In genomic region chr10:103231047-103231551, GRCh38 we compare ENCODE assay signal across 9 cellular contexts. TPM values are rescaled to one million over a fixed set of nuclear protein-coding genes. Genes with fewer than 3 reads are reported as not detected.
DNase-seq lines count a peak whose midpoint lies in the region; TF ChIP-seq lines count a peak whose summit lies in the region.
"Had no signal": no experiment of that assay in that cellular context is flagged by ENCODE, and none has a peak within 500 bp of the region (broad histone marks: within the 10 kb centered on the region; RNA-seq: fewer than 3 reads in every experiment).

No MANE protein-coding gene starts in this region.

- H3K36me3 ChIP-seq in HUES48 (ENCODE audit: control insufficient read depth, insufficient read depth, low read length) (no peaks in the 10 kb centered on the region), tibial artery (no peaks in the 10 kb centered on the region)

- no peak overlapping the region for H3K4me3 ChIP-seq in HUES48 (ENCODE audit: low read depth, low read length)
- H3K4me3 ChIP-seq in choroid plexus epithelial cell (ENCODE audit: low read depth, low read length), result no peak overlapping the region
- H3K4me3 ChIP-seq in tibial artery, result no peak overlapping the region

- no peak overlapping the region for H3K9ac ChIP-seq in HUES48 (ENCODE audit: low read depth, low read length)

- H3K9me3 ChIP-seq in HUES48 (ENCODE audit: control insufficient read depth, insufficient read depth, low read length) (no peaks in the 10 kb centered on the region), tibial artery (no peaks in the 10 kb centered on the region)

- peak; percentile 96 for DNase-seq in choroid plexus epithelial cell (ENCODE audit: low read depth)
- DNase-seq in tibial artery, result no peak
- DNase-seq in posterior vena cava (ENCODE audit: low spot score), result no peak
- no peak for DNase-seq in head of caudate nucleus
- no peak for DNase-seq in anterior cingulate cortex (lab: John Stamatoyannopoulos, UW)
- no peak for DNase-seq in NCI-H2081 (lab: John Stamatoyannopoulos, UW)
- DNase-seq: NCI-H187 had no signal

- peak overlapping the region; percentile 83 for H3K27ac ChIP-seq in HUES48 (ENCODE audit: low read depth, low read length)
- H3K27ac ChIP-seq in layer of hippocampus (ENCODE audit: low read depth, low read length), result peak overlapping the region; percentile 30
- peak overlapping the region; percentile 61 to 69 for H3K27ac ChIP-seq in tibial artery

- no peak for TF ChIP-seq CTCF in choroid plexus epithelial cell (conservative IDR thresholded peaks at IDR 0.05; ENCODE audit: low read depth, low read length)
- TF ChIP-seq CTCF in tibial artery (IDR thresholded peaks at IDR 0.05), result no peak

- no peaks in the 10 kb centered on the region for H3K27me3 ChIP-seq in HUES48 (ENCODE audit: control insufficient read depth, insufficient read depth, low read length)
- no peaks in the 10 kb centered on the region for H3K27me3 ChIP-seq in layer of hippocampus (ENCODE audit: control insufficient read depth, insufficient read depth, low read length)
- no peaks in the 10 kb centered on the region for H3K27me3 ChIP-seq in tibial artery

- peaks cover 22% of the 10 kb centered on the region for H3K4me1 ChIP-seq in HUES48 (ENCODE audit: control insufficient read depth, insufficient read depth, low read length)
- peaks cover 0 to 47% (median 29%) of the 10 kb centered on the region in 4 donors for H3K4me1 ChIP-seq in tibial artery

- intact Hi-C loops in tibial artery (cut with DNase I; ENCODE audit: low total_unique reads), result no loop called here
- intact Hi-C loops in posterior vena cava (cut with DNase I), result loop anchor here in 1 of 2 donors (10.0 kb wide), 1 partner anchor 136 kb away; no protein-coding TSS in a partner anchor
- intact Hi-C loops in head of caudate nucleus (cut with DNase I), result no loop called here

RNA-seq across cellular contexts. Expression of gene RPEL1, which starts 14.6 kb away (rescaled TPM):
- total RNA-seq in posterior vena cava, result not detected

RNA-seq across cellular contexts. Expression of gene NT5C2, which starts 38.0 kb away (rescaled TPM):
- total RNA-seq in posterior vena cava, result 10 to 100 TPM; 50.4 to 50.6 TPM

RNA-seq across cellular contexts. Expression of gene INA, which starts 45.8 kb away (rescaled TPM):
- total RNA-seq in posterior vena cava, result under 1 TPM in 1 of 2 donors, not detected in 1; 0.10 TPM

Comparison
In these comparisons a context has a peak if more than half of its experiments do, and no peak if none do; other contexts are left out.
1. H3K27ac ChIP-seq: peak in every context shown above with its lines; median percentile 83 in HUES48; 65 in tibial artery; 30 in layer of hippocampus.